In the genomic region with DNA sequence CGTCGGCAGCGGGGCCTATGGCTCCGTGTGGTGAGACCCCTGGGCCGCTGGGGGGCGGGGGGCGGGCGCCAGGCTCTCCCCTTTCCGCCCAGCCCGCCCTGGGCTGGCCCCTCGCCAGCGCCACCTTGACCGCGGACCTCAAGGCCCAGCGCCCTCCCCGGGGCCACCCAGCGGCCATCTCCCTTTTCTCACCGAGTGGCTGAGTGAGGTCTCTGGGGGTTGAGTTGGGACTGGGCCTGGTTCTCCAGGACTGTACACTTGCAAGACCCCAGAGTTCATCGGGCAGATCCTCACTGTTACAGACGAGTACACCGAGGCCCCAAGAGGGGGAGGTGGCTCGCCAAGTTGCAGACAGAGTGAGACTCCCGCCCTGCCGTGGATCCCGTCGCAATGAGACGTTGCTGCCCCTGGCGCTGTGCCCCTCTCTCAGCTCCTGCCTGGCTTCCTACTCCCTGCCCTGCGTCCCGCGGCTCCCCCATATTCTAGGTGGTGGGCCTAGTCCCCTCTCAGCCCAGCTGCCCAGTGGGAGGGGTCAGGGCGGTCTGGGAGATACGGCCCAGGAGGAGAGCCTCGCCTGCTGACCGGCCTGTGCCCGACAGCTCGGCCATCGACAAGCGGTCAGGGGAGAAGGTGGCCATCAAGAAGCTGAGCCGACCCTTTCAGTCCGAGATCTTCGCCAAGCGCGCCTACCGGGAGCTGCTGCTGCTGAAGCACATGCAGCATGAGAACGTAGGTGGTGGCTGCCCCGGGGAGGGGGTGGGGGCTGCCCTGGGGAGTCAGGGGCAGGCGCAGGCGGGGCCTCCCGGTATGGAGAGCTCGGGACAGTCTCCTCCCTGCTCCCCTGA, we compare ENCODE assay signal across 1 cellular context.
TF ChIP-seq lines count a peak whose summit lies in the region.

No MANE protein-coding gene starts in this region.

TF ChIP-seq in HEK293, 187 proteins besides CTCF, POLR2A, EP300 and RAD21 (continued from another document):
- TF ChIP-seq, protein P1, sequence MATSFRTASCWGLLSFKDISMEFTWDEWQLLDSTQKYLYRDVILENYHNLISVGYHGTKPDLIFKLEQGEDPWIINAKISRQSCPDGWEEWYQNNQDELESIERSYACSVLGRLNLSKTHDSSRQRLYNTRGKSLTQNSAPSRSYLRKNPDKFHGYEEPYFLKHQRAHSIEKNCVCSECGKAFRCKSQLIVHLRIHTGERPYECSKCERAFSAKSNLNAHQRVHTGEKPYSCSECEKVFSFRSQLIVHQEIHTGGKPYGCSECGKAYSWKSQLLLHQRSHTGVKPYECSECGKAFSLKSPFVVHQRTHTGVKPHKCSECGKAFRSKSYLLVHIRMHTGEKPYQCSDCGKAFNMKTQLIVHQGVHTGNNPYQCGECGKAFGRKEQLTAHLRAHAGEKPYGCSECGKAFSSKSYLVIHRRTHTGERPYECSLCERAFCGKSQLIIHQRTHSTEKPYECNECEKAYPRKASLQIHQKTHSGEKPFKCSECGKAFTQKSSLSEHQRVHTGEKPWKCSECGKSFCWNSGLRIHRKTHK (tag by site-specific recombination; IDR thresholded peaks at IDR 0.05): no peak
- TF ChIP-seq, protein P2, sequence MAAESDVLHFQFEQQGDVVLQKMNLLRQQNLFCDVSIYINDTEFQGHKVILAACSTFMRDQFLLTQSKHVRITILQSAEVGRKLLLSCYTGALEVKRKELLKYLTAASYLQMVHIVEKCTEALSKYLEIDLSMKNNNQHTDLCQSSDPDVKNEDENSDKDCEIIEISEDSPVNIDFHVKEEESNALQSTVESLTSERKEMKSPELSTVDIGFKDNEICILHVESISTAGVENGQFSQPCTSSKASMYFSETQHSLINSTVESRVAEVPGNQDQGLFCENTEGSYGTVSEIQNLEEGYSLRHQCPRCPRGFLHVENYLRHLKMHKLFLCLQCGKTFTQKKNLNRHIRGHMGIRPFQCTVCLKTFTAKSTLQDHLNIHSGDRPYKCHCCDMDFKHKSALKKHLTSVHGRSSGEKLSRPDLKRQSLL (tag by site-specific recombination; IDR thresholded peaks at IDR 0.05): no peak
- TF ChIP-seq ZNF394 (tag by site-specific recombination; IDR thresholded peaks at IDR 0.05; ENCODE audit: borderline replicate concordance) (no peak), ZNF138 (tag by site-specific recombination; IDR thresholded peaks at IDR 0.05; ENCODE audit: borderline replicate concordance) (no peak), ZNF2 (tag by site-specific recombination; IDR thresholded peaks at IDR 0.05) (0 out of 2 replicates have a peak, but pooled peaks have one; percentile 27), ZBTB48 (tag by site-specific recombination; IDR thresholded peaks at IDR 0.05) (peak; percentile 66), ZNF19 (tag by site-specific recombination; IDR thresholded peaks at IDR 0.05; ENCODE audit: low read depth) (no peak), ZFP69B (tag by site-specific recombination; IDR thresholded peaks at IDR 0.05) (no peak), ZNF707 (tag by site-specific recombination; IDR thresholded peaks at IDR 0.05) (no peak), ZSCAN16 (tag by site-specific recombination; IDR thresholded peaks at IDR 0.05) (no peak), ZNF350 (tag by site-specific recombination; IDR thresholded peaks at IDR 0.05) (no peak), ZNF626 (tag by site-specific recombination; IDR thresholded peaks at IDR 0.05) (no peak), ZNF37A (tag by site-specific recombination; IDR thresholded peaks at IDR 0.05) (no peak)
- TF ChIP-seq, protein P3, sequence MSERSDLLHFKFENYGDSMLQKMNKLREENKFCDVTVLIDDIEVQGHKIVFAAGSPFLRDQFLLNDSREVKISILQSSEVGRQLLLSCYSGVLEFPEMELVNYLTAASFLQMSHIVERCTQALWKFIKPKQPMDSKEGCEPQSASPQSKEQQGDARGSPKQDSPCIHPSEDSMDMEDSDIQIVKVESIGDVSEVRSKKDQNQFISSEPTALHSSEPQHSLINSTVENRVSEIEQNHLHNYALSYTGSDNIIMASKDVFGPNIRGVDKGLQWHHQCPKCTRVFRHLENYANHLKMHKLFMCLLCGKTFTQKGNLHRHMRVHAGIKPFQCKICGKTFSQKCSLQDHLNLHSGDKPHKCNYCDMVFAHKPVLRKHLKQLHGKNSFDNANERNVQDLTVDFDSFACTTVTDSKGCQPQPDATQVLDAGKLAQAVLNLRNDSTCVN (tag by site-specific recombination; optimal IDR thresholded peaks at IDR 0.05): peak; percentile 35
